In the genomic region with DNA sequence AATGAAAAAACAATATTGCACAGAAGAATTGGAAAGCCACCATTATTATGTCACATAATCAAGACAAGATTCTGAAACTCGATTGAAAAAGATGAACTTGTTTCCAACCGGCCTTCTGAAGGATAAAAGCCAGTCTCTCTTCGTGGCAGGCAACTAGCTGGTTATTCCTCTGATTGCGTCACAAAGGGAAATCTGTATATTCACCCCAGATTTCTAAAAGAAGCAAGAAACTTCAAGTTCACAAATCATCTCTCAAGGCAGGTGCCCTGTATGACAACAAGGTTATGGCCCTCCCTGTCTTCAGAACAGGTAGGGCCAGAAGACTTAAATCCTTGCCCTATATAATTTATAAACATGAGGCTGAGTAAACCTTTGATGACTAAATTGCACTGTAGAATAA, we compare ENCODE assay signal across 21 cellular contexts. TPM values are rescaled to one million over a fixed set of nuclear protein-coding genes. Genes with fewer than 3 reads are reported as not detected.
DNase-seq lines count a peak whose midpoint lies in the region; ATAC-seq and TF ChIP-seq lines count a peak whose summit lies in the region.
"Had no signal": no experiment of that assay in that cellular context is flagged by ENCODE, and none has a peak within 500 bp of the region (broad histone marks: within the 10 kb centered on the region; RNA-seq: fewer than 3 reads in every experiment).

No MANE protein-coding gene starts in this region.

- H3K4me3 Mint-ChIP-seq in endodermal cell: no peak overlapping the region

- H3K27ac ChIP-seq in smooth muscle cell (ENCODE audit: low read depth) (peak overlapping the region; percentile 7), endodermal cell (ENCODE audit: low read depth, low read length) (no peak overlapping the region)
- H3K27ac ChIP-seq: SK-N-MC had no signal

- H3K36me3 ChIP-seq in adipocyte (ENCODE audit: control insufficient read depth, insufficient read depth, low read length, severe bottlenecking) (no peaks in the 10 kb centered on the region), smooth muscle cell (ENCODE audit: low read depth) (no peaks in the 10 kb centered on the region), endodermal cell (ENCODE audit: control insufficient read depth, insufficient read depth, low read length) (no peaks in the 10 kb centered on the region)
- H3K36me3 ChIP-seq: thoracic aorta had no signal

- no peak overlapping the region for H3K4me2 ChIP-seq in smooth muscle cell

- WGBS in smooth muscle cell (ENCODE audit: low lambda C conversion rate): 75% methylated on average over 4 of the region's 4 CpGs
- 86 to 90% methylated on average over 4 of the region's 4 CpGs for WGBS in endodermal cell (ENCODE audit: insufficient coverage in 1 of 2, insufficient read length in 1 of 2), 2 experiments

- H3K4me3 ChIP-seq in adipocyte (ENCODE audit: low read length): no peak overlapping the region
- no peak overlapping the region for H3K4me3 ChIP-seq in fibroblast of mammary gland (ENCODE audit: control insufficient read depth, low read depth, low read length)
- H3K4me3 ChIP-seq in smooth muscle cell: no peak overlapping the region
- no peak overlapping the region for H3K4me3 ChIP-seq in endodermal cell (ENCODE audit: low read length)
- H3K4me3 ChIP-seq: GM12878, SK-N-MC, thoracic aorta had no signal

- no peaks in the 10 kb centered on the region for H3K36me3 Mint-ChIP-seq in endodermal cell (ENCODE audit: low read depth)

- no peak for ATAC-seq in GM18505 (IDR thresholded peaks at IDR 0.05; ENCODE audit: unreplicated experiment)
- ATAC-seq: GM12878 had no signal

- no peaks in the 10 kb centered on the region for H3K9me3 Mint-ChIP-seq in endodermal cell
- H3K9me3 Mint-ChIP-seq: central memory CD8-positive, alpha-beta T cell had no signal

- TF ChIP-seq CTCF in fibroblast of mammary gland (conservative IDR thresholded peaks at IDR 0.05; ENCODE audit: control insufficient read depth, insufficient read depth, low read depth, low read length) (no peak), smooth muscle cell (IDR thresholded peaks at IDR 0.05; ENCODE audit: borderline replicate concordance, insufficient read depth, poor library complexity, severe bottlenecking) (no peak), endodermal cell (conservative IDR thresholded peaks at IDR 0.05) (no peak)

- H3K79me2 ChIP-seq in smooth muscle cell (ENCODE audit: low read depth): no peaks in the 10 kb centered on the region

- H4K20me1 ChIP-seq in smooth muscle cell (ENCODE audit: low read depth): peaks cover 16% of the 10 kb centered on the region

- no peaks in the 10 kb centered on the region for H3K9me3 ChIP-seq in adipocyte (ENCODE audit: control insufficient read depth, low read length)
- no peaks in the 10 kb centered on the region for H3K9me3 ChIP-seq in smooth muscle cell (replicated peaks; ENCODE audit: low read depth)
- H3K9me3 ChIP-seq in endodermal cell (ENCODE audit: control insufficient read depth, low read length): no peaks in the 10 kb centered on the region
- H3K9me3 ChIP-seq: thoracic aorta had no signal

- no peak overlapping the region for H2AFZ ChIP-seq in smooth muscle cell (ENCODE audit: low read depth)

- no peak overlapping the region for H3K9ac ChIP-seq in adipocyte (ENCODE audit: low read length)
- no peak overlapping the region for H3K9ac ChIP-seq in smooth muscle cell (ENCODE audit: low read depth)
- H3K9ac ChIP-seq in endodermal cell (ENCODE audit: extremely low read depth, low read length, poor library complexity, severe bottlenecking): no peak overlapping the region

- peaks cover 20% of the 10 kb centered on the region for H3K4me1 Mint-ChIP-seq in endodermal cell

- peak; percentile 27 for DNase-seq in DMS53 (lab: John Stamatoyannopoulos, UW)
- DNase-seq in DMS53 treated with DMSO at 0.1 percent for 48 hours (lab: John Stamatoyannopoulos, UW; ENCODE audit: unreplicated experiment): no peak
- DNase-seq in adipocyte (ENCODE audit: low read depth): peak; percentile 77
- DNase-seq in fibroblast of mammary gland (ENCODE audit: low read depth): peak; percentile 25
- DNase-seq in smooth muscle cell (lab: John Stamatoyannopoulos, UW; ENCODE audit: unreplicated experiment): no peak
- DNase-seq in endodermal cell: no peak
- DNase-seq in NCI-H2227 treated with DMSO at 0.1 percent for 48 hours (lab: John Stamatoyannopoulos, UW): no peak
- DNase-seq: 8988T; activated CD4-positive, alpha-beta T cell treated with anti-CD3 and anti-CD28 coated beads for 4 hours; activated effector memory CD4-positive, alpha-beta T cell treated with Interleukin-2 at 50 U/mL for 16 hours; amygdala; NCI-H1436 treated with DMSO at 0.1 percent for 48 hours; NCI-H82; posterior cingulate gyrus; stimulated activated CD8-positive, alpha-beta memory T cell treated with anti-CD3 and anti-CD28 coated beads, Interleukin-4, amount 100 ng/mL, for 48 hours; T1000 had no signal

- TF ChIP-seq POLR2A in GM18505 (IDR thresholded peaks at IDR 0.05; ENCODE audit: borderline replicate concordance, extremely low read depth, insufficient read depth, insufficient read length): no peak

- H3K4me1 ChIP-seq in adipocyte (ENCODE audit: control insufficient read depth, insufficient read depth, low read length) (peaks cover 11% of the 10 kb centered on the region), smooth muscle cell (ENCODE audit: low read depth) (peaks cover 15% of the 10 kb centered on the region), endodermal cell (ENCODE audit: control insufficient read depth, insufficient read depth, low read length) (no peaks in the 10 kb centered on the region)

- H3F3A ChIP-seq in smooth muscle cell (ENCODE audit: low read depth): peaks cover 13% of the 10 kb centered on the region

- H3K27me3 ChIP-seq in adipocyte (replicated peaks; ENCODE audit: control insufficient read depth, insufficient read depth, low read length): no peaks in the 10 kb centered on the region
- H3K27me3 ChIP-seq in smooth muscle cell (ENCODE audit: low read depth): peaks cover 15% of the 10 kb centered on the region
- peaks cover 75% of the 10 kb centered on the region for H3K27me3 ChIP-seq in endodermal cell (ENCODE audit: control insufficient read depth, insufficient read depth, low read length, poor library complexity, severe bottlenecking)

- peaks cover 73% of the 10 kb centered on the region for H3K27me3 Mint-ChIP-seq in endodermal cell (ENCODE audit: insufficient read depth)

- H3K27ac Mint-ChIP-seq in endodermal cell: no peak overlapping the region

RNA-seq across cellular contexts. Expression of a gene that starts 2.8 kb away (rescaled TPM):
- total RNA-seq in smooth muscle cell (33.3 and 43.6 TPM in 2 replicates), endodermal cell (1 to 10 TPM; 1.9 to 2.6 TPM)
- 5.1 and 13.6 TPM in 2 replicates for polyA plus RNA-seq in smooth muscle cell
- polyA plus RNA-seq in endodermal cell (2013, experiment 1 of 2): 1.9 TPM
- 1.4 TPM for polyA plus RNA-seq in endodermal cell (2013, experiment 2 of 2)

Comparison
In these comparisons a context has a peak if more than half of its experiments do, and no peak if none do; other contexts are left out.
1. DNase-seq: peak in DMS53 (single experiment), adipocyte (single experiment) and fibroblast of mammary gland (single experiment); none in DMS53 treated with DMSO at 0.1 percent for 48 hours (single experiment), smooth muscle cell (single experiment), endodermal cell (single experiment) and NCI-H2227 treated with DMSO at 0.1 percent for 48 hours (single experiment).